8 cellular contexts compared by ENCODE assay signal in the genomic region with DNA sequence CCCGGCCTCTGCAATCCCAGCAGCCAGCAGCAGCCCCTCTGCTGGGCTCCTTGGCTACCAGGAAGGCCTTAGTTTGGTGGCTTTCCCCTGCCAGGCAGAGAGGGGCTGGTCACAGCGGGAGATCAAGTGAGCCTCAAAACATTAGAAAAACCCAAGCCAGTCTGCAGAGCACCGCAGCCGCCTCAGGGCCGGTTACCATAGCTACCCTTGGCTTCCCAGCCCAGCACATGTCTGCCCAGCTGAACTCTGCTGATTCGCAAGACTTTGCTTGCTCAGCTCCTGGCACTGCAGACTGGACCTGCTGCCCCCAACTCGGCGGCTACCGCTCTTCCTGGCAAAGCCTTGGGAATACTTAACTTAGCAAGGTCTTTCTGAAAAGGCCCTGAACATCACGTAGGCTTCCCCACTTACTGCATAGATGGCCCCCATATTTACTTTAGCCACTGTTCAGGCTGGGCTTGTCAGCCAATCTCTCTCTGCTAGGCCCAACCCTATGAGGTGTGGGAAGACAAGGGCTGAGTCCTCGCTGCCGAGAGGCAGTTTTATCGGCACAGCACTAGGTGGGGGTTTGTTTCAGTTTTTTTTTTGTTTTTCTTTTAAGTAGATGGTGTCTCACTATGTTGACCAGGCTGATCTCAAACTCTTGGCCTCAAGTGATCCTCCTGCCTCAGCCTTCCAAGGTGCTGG. TPM values are rescaled to one million over a fixed set of nuclear protein-coding genes. Genes with fewer than 3 reads are reported as not detected.
DNase-seq lines count a peak whose midpoint lies in the region; ATAC-seq and TF ChIP-seq lines count a peak whose summit lies in the region.

No MANE protein-coding gene starts in this region.

- peak; percentile 86 to 95 for ATAC-seq in left cardiac atrium
- no peak for ATAC-seq in GM21786 (IDR thresholded peaks at IDR 0.05; ENCODE audit: unreplicated experiment)
- ATAC-seq in HG03108 (IDR thresholded peaks at IDR 0.05; ENCODE audit: unreplicated experiment) = no peak

- TF ChIP-seq POLR2A in tibial nerve (IDR thresholded peaks at IDR 0.05) = no peak

- intact Hi-C loops in left cardiac atrium (cut with DNase I) = no loop called here

- TF ChIP-seq CTCF in HEK293 (tag by site-specific recombination; IDR thresholded peaks at IDR 0.05) (no peak), retinal pigment epithelial cell (conservative IDR thresholded peaks at IDR 0.05; ENCODE audit: low read depth, low read length) (no peak), tibial nerve (IDR thresholded peaks at IDR 0.05) (no peak)

- H3K36me3 ChIP-seq in HEK293 (ENCODE audit: control insufficient read depth in 2 of 2, insufficient read depth in 1 of 2, low read length in 2 of 2) = peaks cover 3 to 15% of the 10 kb centered on the region in 2 experiments; a peak in 2 of 3 replicates
- no peaks in the 10 kb centered on the region; the same call in 1 of the 2 replicates for H3K36me3 ChIP-seq in SK-N-MC (ENCODE audit: insufficient read depth, low read length)
- H3K36me3 ChIP-seq in tibial nerve = peaks cover 0 to 16% (median 0%) of the 10 kb centered on the region in 3 donors

- H3K4me1 ChIP-seq in HEK293 (ENCODE audit: control insufficient read depth, insufficient read depth, low read length) (peaks cover 5% of the 10 kb centered on the region; the same call in 1 of the 2 replicates), tibial nerve (peaks cover 0 to 17% (median 2%) of the 10 kb centered on the region in 4 donors)

- H3K4me3 ChIP-seq in HEK293 (ENCODE audit: low read depth, low read length) (no peak overlapping the region), SK-N-MC (peak overlapping the region; percentile 65), retinal pigment epithelial cell (ENCODE audit: low read length) (no peak overlapping the region), tibial nerve (no peak overlapping the region)

- H3K9ac ChIP-seq in SK-N-MC (ENCODE audit: insufficient read length) = no peak overlapping the region

- peak in 1 of 2 donors; percentile 29 for TF ChIP-seq EP300 in tibial nerve (IDR thresholded peaks at IDR 0.05)

- CTCF ChIA-PET in HEK293 (lab: Yijun Ruan, JAX) = interaction anchor here (1.1 to 6.2 kb wide), 4 partner anchors 18 to 35 kb away, joined by 3 to 40 read pairs (median 4); partner anchors contain the start of genes NOL9, PLEKHG5 and TAS1R1

- DNase-seq in SK-N-MC (ENCODE audit: low read depth, low spot score) = peak; percentile 70
- no peak for DNase-seq in left cardiac atrium
- peak; percentile 81 for DNase-seq in retinal pigment epithelial cell (ENCODE audit: low read depth)
- DNase-seq in stimulated activated CD4-positive, alpha-beta T cell treated with anti-CD3 and anti-CD28 coated beads, Interleukin-12 subunit alpha, Interleukin-12 subunit beta, amount 100 ng/mL, for 4 hours = no peak
- DNase-seq in tibial nerve (ENCODE audit: low spot score in 2 of 2) = no peak

- WGBS in tibial nerve, 2 donors = 17 to 34% methylated on average over 12 to 13 of the region's 13 CpGs

- POLR2A ChIA-PET in HEK293 (lab: Yijun Ruan, JAX) = no interaction called here

- no peak overlapping the region for H3K27ac ChIP-seq in HEK293 (ENCODE audit: extremely low read depth, low read depth, low read length)
- peak overlapping the region; percentile 87 for H3K27ac ChIP-seq in SK-N-MC
- H3K27ac ChIP-seq in tibial nerve = peak overlapping the region in 2 of 4 donors; percentile 28 to 65

- no peaks in the 10 kb centered on the region for H3K27me3 ChIP-seq in tibial nerve

- H3K9me3 ChIP-seq in HEK293 (ENCODE audit: control insufficient read depth, insufficient read depth, low read depth, low read length) (no peaks in the 10 kb centered on the region), SK-N-MC (ENCODE audit: low read depth, low read length) (no peaks in the 10 kb centered on the region), tibial nerve (no peaks in the 10 kb centered on the region)

TF ChIP-seq in HEK293, 187 proteins besides CTCF, POLR2A, EP300 and RAD21 (continues in another document):
- TF ChIP-seq ZNF664 (tag by site-specific recombination; IDR thresholded peaks at IDR 0.05) (peak; percentile 46; the same call in 1 of the 2 replicates), OSR2 (tag by site-specific recombination; IDR thresholded peaks at IDR 0.05) (peak; percentile 84), ZNF426 (tag by site-specific recombination; IDR thresholded peaks at IDR 0.05) (no peak), ZSCAN16 (tag by site-specific recombination; IDR thresholded peaks at IDR 0.05) (peak; percentile 73; the same call in 1 of the 2 replicates), ZNF239 (tag by site-specific recombination; IDR thresholded peaks at IDR 0.05) (no peak), HOXC10 (CRISPR knock-in tag; IDR thresholded peaks at IDR 0.05) (no peak), FEZF1 (tag by site-specific recombination; IDR thresholded peaks at IDR 0.05) (peak; percentile 71), ZNF221 (tag by site-specific recombination; IDR thresholded peaks at IDR 0.05; ENCODE audit: borderline replicate concordance) (no peak), ZNF341 (tag by site-specific recombination; IDR thresholded peaks at IDR 0.05; ENCODE audit: low read depth) (peak; percentile 81), PATZ1 (tag by site-specific recombination; IDR thresholded peaks at IDR 0.05) (peak; percentile 30), HOXD13 (CRISPR knock-in tag; IDR thresholded peaks at IDR 0.05; ENCODE audit: borderline replicate concordance) (no peak), ZNF660 (tag by site-specific recombination; IDR thresholded peaks at IDR 0.05) (peak; percentile 25; the same call in 1 of the 2 replicates), ZNF335 (tag by site-specific recombination; conservative IDR thresholded peaks at IDR 0.05) (peak; percentile 41)
- TF ChIP-seq, protein P1, sequence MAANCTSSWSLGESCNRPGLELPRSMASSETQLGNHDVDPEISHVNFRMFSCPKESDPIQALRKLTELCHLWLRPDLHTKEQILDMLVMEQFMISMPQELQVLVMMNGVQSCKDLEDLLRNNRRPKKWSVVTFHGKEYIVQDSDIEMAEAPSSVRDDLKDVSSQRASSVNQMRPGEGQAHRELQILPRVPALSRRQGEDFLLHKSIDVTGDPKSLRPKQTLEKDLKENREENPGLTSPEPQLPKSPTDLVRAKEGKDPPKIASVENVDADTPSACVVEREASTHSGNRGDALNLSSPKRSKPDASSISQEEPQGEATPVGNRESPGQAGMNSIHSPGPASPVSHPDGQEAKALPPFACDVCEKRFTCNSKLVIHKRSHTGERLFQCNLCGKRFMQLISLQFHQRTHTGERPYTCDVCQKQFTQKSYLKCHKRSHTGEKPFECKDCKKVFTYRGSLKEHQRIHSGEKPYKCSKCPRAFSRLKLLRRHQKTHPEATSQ (tag by site-specific recombination; IDR thresholded peaks at IDR 0.05) = no peak
- TF ChIP-seq, protein P2, sequence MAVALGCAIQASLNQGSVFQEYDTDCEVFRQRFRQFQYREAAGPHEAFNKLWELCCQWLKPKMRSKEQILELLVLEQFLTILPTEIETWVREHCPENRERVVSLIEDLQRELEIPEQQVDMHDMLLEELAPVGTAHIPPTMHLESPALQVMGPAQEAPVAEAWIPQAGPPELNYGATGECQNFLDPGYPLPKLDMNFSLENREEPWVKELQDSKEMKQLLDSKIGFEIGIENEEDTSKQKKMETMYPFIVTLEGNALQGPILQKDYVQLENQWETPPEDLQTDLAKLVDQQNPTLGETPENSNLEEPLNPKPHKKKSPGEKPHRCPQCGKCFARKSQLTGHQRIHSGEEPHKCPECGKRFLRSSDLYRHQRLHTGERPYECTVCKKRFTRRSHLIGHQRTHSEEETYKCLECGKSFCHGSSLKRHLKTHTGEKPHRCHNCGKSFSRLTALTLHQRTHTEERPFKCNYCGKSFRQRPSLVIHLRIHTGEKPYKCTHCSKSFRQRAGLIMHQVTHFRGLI (tag by site-specific recombination; IDR thresholded peaks at IDR 0.05) = peak; percentile 95
- TF ChIP-seq, protein P3, sequence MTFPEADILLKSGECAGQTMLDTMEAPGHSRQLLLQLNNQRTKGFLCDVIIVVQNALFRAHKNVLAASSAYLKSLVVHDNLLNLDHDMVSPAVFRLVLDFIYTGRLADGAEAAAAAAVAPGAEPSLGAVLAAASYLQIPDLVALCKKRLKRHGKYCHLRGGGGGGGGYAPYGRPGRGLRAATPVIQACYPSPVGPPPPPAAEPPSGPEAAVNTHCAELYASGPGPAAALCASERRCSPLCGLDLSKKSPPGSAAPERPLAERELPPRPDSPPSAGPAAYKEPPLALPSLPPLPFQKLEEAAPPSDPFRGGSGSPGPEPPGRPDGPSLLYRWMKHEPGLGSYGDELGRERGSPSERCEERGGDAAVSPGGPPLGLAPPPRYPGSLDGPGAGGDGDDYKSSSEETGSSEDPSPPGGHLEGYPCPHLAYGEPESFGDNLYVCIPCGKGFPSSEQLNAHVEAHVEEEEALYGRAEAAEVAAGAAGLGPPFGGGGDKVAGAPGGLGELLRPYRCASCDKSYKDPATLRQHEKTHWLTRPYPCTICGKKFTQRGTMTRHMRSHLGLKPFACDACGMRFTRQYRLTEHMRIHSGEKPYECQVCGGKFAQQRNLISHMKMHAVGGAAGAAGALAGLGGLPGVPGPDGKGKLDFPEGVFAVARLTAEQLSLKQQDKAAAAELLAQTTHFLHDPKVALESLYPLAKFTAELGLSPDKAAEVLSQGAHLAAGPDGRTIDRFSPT (tag by site-specific recombination; IDR thresholded peaks at IDR 0.05) = no peak

RNA-seq across cellular contexts. Expression of gene PLEKHG5, which starts 28.6 kb away (rescaled TPM):
- total RNA-seq in left cardiac atrium (10 to 100 TPM; 10.7 to 11.8 TPM), tibial nerve (10 to 100 TPM; 25.6 to 40.8 (median 30.8) TPM)

RNA-seq across cellular contexts. Expression of gene NOL9, which starts 34.2 kb away (rescaled TPM):
- total RNA-seq in left cardiac atrium (10 to 100 TPM; 12.0 to 16.5 TPM), tibial nerve (10 to 100 TPM; 17.9 to 30.9 (median 26.0) TPM)

RNA-seq across cellular contexts. Expression of gene TAS1R1, which starts 35.0 kb away (rescaled TPM):
- total RNA-seq in left cardiac atrium (not detected), tibial nerve (under 1 TPM in 2 of 4 donors, not detected in 2; 0.22 to 0.78 TPM)

RNA-seq across cellular contexts. Expression of gene TNFRSF25, which starts 54.1 kb away (rescaled TPM):
- 1 to 10 TPM; 5.5 to 5.9 TPM for total RNA-seq in left cardiac atrium
- 10 to 100 TPM; 32.3 to 79.8 (median 53.4) TPM for total RNA-seq in tibial nerve

RNA-seq across cellular contexts. Expression of gene ZBTB48, which starts 59.7 kb away (rescaled TPM):
- 10 to 100 TPM; 11.5 to 14.3 TPM for total RNA-seq in left cardiac atrium
- 10 to 100 TPM; 27.5 to 41.1 (median 33.6) TPM for total RNA-seq in tibial nerve

Comparison
In these comparisons a context has a peak if more than half of its experiments do, and no peak if none do; other contexts are left out.
1. DNase-seq: peak in SK-N-MC (single experiment) and retinal pigment epithelial cell (single experiment); none in left cardiac atrium (single experiment), stimulated activated CD4-positive, alpha-beta T cell treated with anti-CD3 and anti-CD28 coated beads, Interleukin-12 subunit alpha, Interleukin-12 subunit beta, amount 100 ng/mL, for 4 hours (single experiment) and tibial nerve (0 of 2).
2. ATAC-seq: peak in left cardiac atrium (2 of 2); none in GM21786 (single experiment) and HG03108 (single experiment).